1 cellular context compared by ENCODE assay signal in genomic region chr9:76873821-76874220, GRCh38.
TF ChIP-seq lines count a peak whose summit lies in the region.

No MANE protein-coding gene starts in this region.

TF ChIP-seq in WTC11, 78 proteins besides CTCF, POLR2A, EP300 and RAD21 (continued from another document):
- TF ChIP-seq, protein P1, sequence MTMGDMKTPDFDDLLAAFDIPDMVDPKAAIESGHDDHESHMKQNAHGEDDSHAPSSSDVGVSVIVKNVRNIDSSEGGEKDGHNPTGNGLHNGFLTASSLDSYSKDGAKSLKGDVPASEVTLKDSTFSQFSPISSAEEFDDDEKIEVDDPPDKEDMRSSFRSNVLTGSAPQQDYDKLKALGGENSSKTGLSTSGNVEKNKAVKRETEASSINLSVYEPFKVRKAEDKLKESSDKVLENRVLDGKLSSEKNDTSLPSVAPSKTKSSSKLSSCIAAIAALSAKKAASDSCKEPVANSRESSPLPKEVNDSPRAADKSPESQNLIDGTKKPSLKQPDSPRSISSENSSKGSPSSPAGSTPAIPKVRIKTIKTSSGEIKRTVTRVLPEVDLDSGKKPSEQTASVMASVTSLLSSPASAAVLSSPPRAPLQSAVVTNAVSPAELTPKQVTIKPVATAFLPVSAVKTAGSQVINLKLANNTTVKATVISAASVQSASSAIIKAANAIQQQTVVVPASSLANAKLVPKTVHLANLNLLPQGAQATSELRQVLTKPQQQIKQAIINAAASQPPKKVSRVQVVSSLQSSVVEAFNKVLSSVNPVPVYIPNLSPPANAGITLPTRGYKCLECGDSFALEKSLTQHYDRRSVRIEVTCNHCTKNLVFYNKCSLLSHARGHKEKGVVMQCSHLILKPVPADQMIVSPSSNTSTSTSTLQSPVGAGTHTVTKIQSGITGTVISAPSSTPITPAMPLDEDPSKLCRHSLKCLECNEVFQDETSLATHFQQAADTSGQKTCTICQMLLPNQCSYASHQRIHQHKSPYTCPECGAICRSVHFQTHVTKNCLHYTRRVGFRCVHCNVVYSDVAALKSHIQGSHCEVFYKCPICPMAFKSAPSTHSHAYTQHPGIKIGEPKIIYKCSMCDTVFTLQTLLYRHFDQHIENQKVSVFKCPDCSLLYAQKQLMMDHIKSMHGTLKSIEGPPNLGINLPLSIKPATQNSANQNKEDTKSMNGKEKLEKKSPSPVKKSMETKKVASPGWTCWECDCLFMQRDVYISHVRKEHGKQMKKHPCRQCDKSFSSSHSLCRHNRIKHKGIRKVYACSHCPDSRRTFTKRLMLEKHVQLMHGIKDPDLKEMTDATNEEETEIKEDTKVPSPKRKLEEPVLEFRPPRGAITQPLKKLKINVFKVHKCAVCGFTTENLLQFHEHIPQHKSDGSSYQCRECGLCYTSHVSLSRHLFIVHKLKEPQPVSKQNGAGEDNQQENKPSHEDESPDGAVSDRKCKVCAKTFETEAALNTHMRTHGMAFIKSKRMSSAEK (CRISPR knock-in tag; IDR thresholded peaks at IDR 0.05; ENCODE audit: borderline replicate concordance): no peak
- TF ChIP-seq ATF1 (CRISPR knock-in tag; IDR thresholded peaks at IDR 0.05): no peak
- TF ChIP-seq E2F1 (CRISPR knock-in tag; IDR thresholded peaks at IDR 0.05): no peak
- TF ChIP-seq NR3C1 (CRISPR knock-in tag; conservative IDR thresholded peaks at IDR 0.05; ENCODE audit: low read depth): no peak
- TF ChIP-seq GTF2I (CRISPR knock-in tag; conservative IDR thresholded peaks at IDR 0.05): no peak
- TF ChIP-seq, protein P2, sequence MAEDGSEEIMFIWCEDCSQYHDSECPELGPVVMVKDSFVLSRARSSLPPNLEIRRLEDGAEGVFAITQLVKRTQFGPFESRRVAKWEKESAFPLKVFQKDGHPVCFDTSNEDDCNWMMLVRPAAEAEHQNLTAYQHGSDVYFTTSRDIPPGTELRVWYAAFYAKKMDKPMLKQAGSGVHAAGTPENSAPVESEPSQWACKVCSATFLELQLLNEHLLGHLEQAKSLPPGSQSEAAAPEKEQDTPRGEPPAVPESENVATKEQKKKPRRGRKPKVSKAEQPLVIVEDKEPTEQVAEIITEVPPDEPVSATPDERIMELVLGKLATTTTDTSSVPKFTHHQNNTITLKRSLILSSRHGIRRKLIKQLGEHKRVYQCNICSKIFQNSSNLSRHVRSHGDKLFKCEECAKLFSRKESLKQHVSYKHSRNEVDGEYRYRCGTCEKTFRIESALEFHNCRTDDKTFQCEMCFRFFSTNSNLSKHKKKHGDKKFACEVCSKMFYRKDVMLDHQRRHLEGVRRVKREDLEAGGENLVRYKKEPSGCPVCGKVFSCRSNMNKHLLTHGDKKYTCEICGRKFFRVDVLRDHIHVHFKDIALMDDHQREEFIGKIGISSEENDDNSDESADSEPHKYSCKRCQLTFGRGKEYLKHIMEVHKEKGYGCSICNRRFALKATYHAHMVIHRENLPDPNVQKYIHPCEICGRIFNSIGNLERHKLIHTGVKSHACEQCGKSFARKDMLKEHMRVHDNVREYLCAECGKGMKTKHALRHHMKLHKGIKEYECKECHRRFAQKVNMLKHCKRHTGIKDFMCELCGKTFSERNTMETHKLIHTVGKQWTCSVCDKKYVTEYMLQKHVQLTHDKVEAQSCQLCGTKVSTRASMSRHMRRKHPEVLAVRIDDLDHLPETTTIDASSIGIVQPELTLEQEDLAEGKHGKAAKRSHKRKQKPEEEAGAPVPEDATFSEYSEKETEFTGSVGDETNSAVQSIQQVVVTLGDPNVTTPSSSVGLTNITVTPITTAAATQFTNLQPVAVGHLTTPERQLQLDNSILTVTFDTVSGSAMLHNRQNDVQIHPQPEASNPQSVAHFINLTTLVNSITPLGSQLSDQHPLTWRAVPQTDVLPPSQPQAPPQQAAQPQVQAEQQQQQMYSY (CRISPR knock-in tag; IDR thresholded peaks at IDR 0.05): no peak
- no peak for TF ChIP-seq IRF2 (CRISPR knock-in tag; IDR thresholded peaks at IDR 0.05; ENCODE audit: borderline replicate concordance, low read depth)
